15 cellular contexts compared by ENCODE assay signal in the genomic region with DNA sequence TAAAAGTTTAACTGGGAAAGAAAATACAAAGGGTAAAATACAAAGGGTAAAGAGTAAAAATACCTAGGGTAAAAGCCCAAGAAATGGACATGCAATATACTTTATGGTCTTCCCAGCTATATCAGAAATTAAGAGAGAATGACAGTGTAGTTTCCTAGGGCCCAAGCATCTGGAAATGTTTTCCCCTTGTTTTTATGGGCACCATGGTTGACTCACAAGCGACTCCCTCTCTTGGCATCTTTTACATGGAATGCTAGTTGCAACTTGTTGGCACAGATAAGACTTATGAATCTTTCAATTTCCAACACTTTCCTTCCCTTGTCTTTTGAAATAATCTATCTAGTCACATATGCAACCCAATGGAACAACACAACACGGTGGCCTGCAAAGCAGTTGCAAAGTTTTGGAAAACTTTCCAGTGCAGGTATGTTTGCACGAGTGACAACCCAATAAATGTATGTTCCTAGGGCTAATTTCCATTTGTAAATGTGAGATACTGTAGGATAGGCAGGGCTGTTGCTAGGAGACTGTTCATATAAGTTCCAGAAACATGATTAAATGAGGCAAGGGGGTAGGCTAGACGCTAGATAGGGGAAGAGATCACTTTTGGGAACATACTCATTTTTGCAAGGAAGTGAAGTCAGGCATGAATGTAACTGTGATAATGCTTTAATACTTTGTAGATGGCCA. TPM values are rescaled to one million over a fixed set of nuclear protein-coding genes. Genes with fewer than 3 reads are reported as not detected.
DNase-seq lines count a peak whose midpoint lies in the region; ATAC-seq, FAIRE-seq and TF ChIP-seq lines count a peak whose summit lies in the region.
"Had no signal": no experiment of that assay in that cellular context is flagged by ENCODE, and none has a peak within 500 bp of the region (broad histone marks: within the 10 kb centered on the region; RNA-seq: fewer than 3 reads in every experiment).

No MANE protein-coding gene starts in this region.

- H3K79me2 ChIP-seq in mammary epithelial cell (ENCODE audit: insufficient read depth, low read length), result no peaks in the 10 kb centered on the region

- H3K4me2 ChIP-seq in mammary epithelial cell (ENCODE audit: insufficient read depth, low read depth, low read length) (peak overlapping the region; percentile 35), mesenchymal stem cell (ENCODE audit: low read length, poor library complexity, severe bottlenecking) (no peak overlapping the region)

- H3K18ac ChIP-seq in mesenchymal stem cell (ENCODE audit: low read depth in 1 of 2, low read length in 2 of 2), result no peak overlapping the region

- no peaks in the 10 kb centered on the region for H3K9me3 ChIP-seq in mammary epithelial cell (replicated peaks; ENCODE audit: insufficient read depth, low read length)
- peaks cover 7% of the 10 kb centered on the region for H3K9me3 ChIP-seq in mesenchymal stem cell (ENCODE audit: control insufficient read depth, low read length)
- H3K9me3 ChIP-seq: left lung, prostate gland had no signal

- in situ Hi-C loops in mammary epithelial cell (cut with MboI; ENCODE audit: low sequenced_read_pairs in 2 of 2), result loop anchor here in 1 of 2 donors (25.0 kb wide), 1 partner anchor 162 kb away; a partner anchor contains a TSS

- CTCF ChIA-PET in mammary epithelial cell (lab: Charles Lee; ENCODE audit: low non-redundant PET), result no interaction called here

- H2BK12ac ChIP-seq in mesenchymal stem cell (ENCODE audit: low read length in 2 of 2), result no peak overlapping the region

- H3K79me1 ChIP-seq in mesenchymal stem cell (replicated peaks; ENCODE audit: low read length, poor library complexity, severe bottlenecking), result no peaks in the 10 kb centered on the region

- H3K36me3 ChIP-seq in mammary epithelial cell (ENCODE audit: insufficient read depth, low read length), result no peaks in the 10 kb centered on the region
- H3K36me3 ChIP-seq in mesenchymal stem cell (ENCODE audit: control insufficient read depth in 1 of 2, insufficient read depth in 2 of 2, low read depth in 1 of 2, low read length in 2 of 2), result no peaks in the 10 kb centered on the region
- H3K36me3 ChIP-seq: left lung, prostate gland had no signal

- no peak overlapping the region for H4K91ac ChIP-seq in mesenchymal stem cell (ENCODE audit: low read length)

- no peak overlapping the region for H3K23ac ChIP-seq in mesenchymal stem cell (ENCODE audit: low read length in 2 of 2)

- peak overlapping the region; percentile 3 for H2AFZ ChIP-seq in mammary epithelial cell (ENCODE audit: low read depth, low read length)
- no peak overlapping the region for H2AFZ ChIP-seq in mesenchymal stem cell (ENCODE audit: low read depth, low read length)

- no peak overlapping the region for H2BK120ac ChIP-seq in mesenchymal stem cell (ENCODE audit: low read depth, low read length)

- H3K27ac ChIP-seq in mammary epithelial cell (ENCODE audit: insufficient read depth, low read depth, low read length) (peak overlapping the region; percentile 94), mesenchymal stem cell (ENCODE audit: low read length, poor library complexity, severe bottlenecking) (no peak overlapping the region)
- H3K27ac ChIP-seq: left lung, prostate gland, SK-N-MC had no signal

- H3K27me3 ChIP-seq in mammary epithelial cell (ENCODE audit: insufficient read depth, low read length), result no peaks in the 10 kb centered on the region
- H3K27me3 ChIP-seq in mesenchymal stem cell (ENCODE audit: control insufficient read depth in 1 of 2, insufficient read depth in 1 of 2, low read length in 2 of 2), result no peaks in the 10 kb centered on the region
- H3K27me3 ChIP-seq: left lung had no signal

- intact Hi-C loops in mammary epithelial cell (cut with micrococcal nuclease), result no loop called here

- H2BK5ac ChIP-seq in mesenchymal stem cell (ENCODE audit: low read depth, low read length, poor library complexity, severe bottlenecking), result no peak overlapping the region

- DNase-seq in AG09309 (ENCODE audit: low read depth), result peak; percentile 84
- no peak for DNase-seq in HTR-8/SVneo (ENCODE audit: insufficient read length, low spot score)
- DNase-seq in mammary epithelial cell, result peak; percentile 90
- no peak for DNase-seq in mesenchymal stem cell
- DNase-seq in NCI-H748 treated with DMSO at 0.1 percent for 48 hours (lab: John Stamatoyannopoulos, UW), result no peak
- no peak for DNase-seq in stimulated activated CD4-positive, alpha-beta T cell treated with anti-CD3 and anti-CD28 coated beads, Interleukin-4, amount 100 ng/mL, for 4 hours
- DNase-seq: activated CD4-positive, alpha-beta memory T cell treated with anti-CD3 and anti-CD28 coated beads for 36 hours; aorta; Calu3; left lung had no signal

- H3K4me1 ChIP-seq in mammary epithelial cell (ENCODE audit: insufficient read depth, low read length), result peaks cover 39% of the 10 kb centered on the region
- H3K4me1 ChIP-seq in mesenchymal stem cell (ENCODE audit: control insufficient read depth, insufficient read depth, low read depth, low read length), result no peaks in the 10 kb centered on the region
- H3K4me1 ChIP-seq: left lung, prostate gland had no signal

- ATAC-seq in HG02588 (IDR thresholded peaks at IDR 0.05; ENCODE audit: unreplicated experiment), result no peak
- no peak for ATAC-seq in GM18873 (IDR thresholded peaks at IDR 0.05; ENCODE audit: low FRiP score, unreplicated experiment)
- ATAC-seq: left lung had no signal

- H2BK15ac ChIP-seq in mesenchymal stem cell (ENCODE audit: low read depth, poor library complexity, severe bottlenecking), result no peak overlapping the region

- TF ChIP-seq CTCF in AG09309 (IDR thresholded peaks at IDR 0.05; ENCODE audit: control insufficient read depth, insufficient read depth, low read depth, low read length, missing control alignments) (no peak), mammary epithelial cell (conservative IDR thresholded peaks at IDR 0.05 in 1 of 2, IDR thresholded peaks at IDR 0.05 in 1 of 2; ENCODE audit: extremely low read depth in 1 of 2, insufficient read depth in 1 of 2, low read depth in 1 of 2, low read length in 2 of 2) (no peak)

- 31% methylated on average over 4 of the region's 4 CpGs for WGBS in mammary epithelial cell (ENCODE audit: low coverage, missing lambda C conversion rate)
- WGBS in mesenchymal stem cell, result 83% methylated on average over 4 of the region's 4 CpGs

- no peak overlapping the region for H3K4ac ChIP-seq in mesenchymal stem cell (ENCODE audit: low read depth in 1 of 2, low read length in 2 of 2)

- no peak overlapping the region for H4K8ac ChIP-seq in mesenchymal stem cell (ENCODE audit: low read length)

- H2AK5ac ChIP-seq in mesenchymal stem cell (ENCODE audit: low read length, severe bottlenecking), result no peak overlapping the region

- no TSS peak for BruUV-seq in mammary epithelial cell (replicated peaks; lab: Mats Ljungman, UMichigan)

- H4K20me1 ChIP-seq in mammary epithelial cell (ENCODE audit: insufficient read depth, low read length), result no peaks in the 10 kb centered on the region

- H3K4me3 ChIP-seq in AG09309 (ENCODE audit: control insufficient read depth, low read depth, low read length), result no peak overlapping the region
- no peak overlapping the region for H3K4me3 ChIP-seq in mammary epithelial cell (replicated peaks in 1 of 3; ENCODE audit: insufficient read depth in 1 of 3, low read depth in 2 of 3, low read length in 3 of 3)
- peak overlapping the region in 1 of 2 experiments; percentile 34 for H3K4me3 ChIP-seq in mesenchymal stem cell (ENCODE audit: insufficient read depth in 1 of 2, low read depth in 1 of 2, low read length in 2 of 2)
- H3K4me3 ChIP-seq: left lung, prostate gland, SK-N-MC had no signal

- dilution Hi-C loops in mammary epithelial cell (cut with HindIII; ENCODE audit: low sequenced_read_pairs), result loop anchor here (5.0 kb wide), 1 partner anchor 47 kb away; no protein-coding TSS in a partner anchor

- H3K9ac ChIP-seq in mammary epithelial cell (ENCODE audit: insufficient read depth, low read length), result peak overlapping the region; percentile 52
- peak overlapping the region; percentile 74 for H3K9ac ChIP-seq in mesenchymal stem cell (ENCODE audit: low read length)

- no peak overlapping the region for H3K14ac ChIP-seq in mesenchymal stem cell (ENCODE audit: low read length in 2 of 2)

- peak; percentile 70 for FAIRE-seq in HTR-8/SVneo (lab: Jason Lieb, UNC)

RNA-seq across cellular contexts. Expression of a gene that starts 36.4 kb away (rescaled TPM):
- total RNA-seq in mammary epithelial cell, result 1 to 10 TPM in 1 of 2 donors, under 1 TPM in 1; 0.50 to 1.5 TPM
- 0.61 TPM for polyA plus RNA-seq in mammary epithelial cell
- not detected for polyA minus RNA-seq in mammary epithelial cell
- not detected for polyA plus RNA-seq in mesenchymal stem cell (2013, experiment 1 of 2)
- polyA plus RNA-seq in mesenchymal stem cell (2013, experiment 2 of 2), result not detected
- total RNA-seq: activated CD4-positive, alpha-beta memory T cell treated with anti-CD3 and anti-CD28 coated beads for 36 hours; activated T-helper 2 cell treated with anti-CD3 and anti-CD28 coated beads, Interferon-gamma antibody, Interleukin-2, Interleukin-4, amounts not matched to agents 10 μg/mL and 5 μg/mL and 100 μg/mL, durations not matched to agents 14 hours and 24 hours and 36 hours; aorta; Calu3 had no signal
- polyA plus RNA-seq: aorta had no signal

RNA-seq across cellular contexts. Expression of a gene that starts 43.1 kb away (rescaled TPM):
- total RNA-seq in mammary epithelial cell, result 100 to 1,000 TPM in 1 of 2 donors, 10 to 100 TPM in 1; 19.2 to 138 TPM
- polyA plus RNA-seq in mammary epithelial cell, result 203 TPM
- 38.5 TPM for polyA minus RNA-seq in mammary epithelial cell
- polyA plus RNA-seq in mesenchymal stem cell (2013, experiment 1 of 2), result 40.7 TPM
- 45.4 TPM for polyA plus RNA-seq in mesenchymal stem cell (2013, experiment 2 of 2)

Comparison
In these comparisons a context has a peak if more than half of its experiments do, and no peak if none do; other contexts are left out.
1. DNase-seq: peak in AG09309 (single experiment) and mammary epithelial cell (single experiment); none in HTR-8/SVneo (single experiment), mesenchymal stem cell (single experiment), NCI-H748 treated with DMSO at 0.1 percent for 48 hours (single experiment) and stimulated activated CD4-positive, alpha-beta T cell treated with anti-CD3 and anti-CD28 coated beads, Interleukin-4, amount 100 ng/mL, for 4 hours (0 of 2).